ENCODE assay signal across 1 cellular context in the genomic region with DNA sequence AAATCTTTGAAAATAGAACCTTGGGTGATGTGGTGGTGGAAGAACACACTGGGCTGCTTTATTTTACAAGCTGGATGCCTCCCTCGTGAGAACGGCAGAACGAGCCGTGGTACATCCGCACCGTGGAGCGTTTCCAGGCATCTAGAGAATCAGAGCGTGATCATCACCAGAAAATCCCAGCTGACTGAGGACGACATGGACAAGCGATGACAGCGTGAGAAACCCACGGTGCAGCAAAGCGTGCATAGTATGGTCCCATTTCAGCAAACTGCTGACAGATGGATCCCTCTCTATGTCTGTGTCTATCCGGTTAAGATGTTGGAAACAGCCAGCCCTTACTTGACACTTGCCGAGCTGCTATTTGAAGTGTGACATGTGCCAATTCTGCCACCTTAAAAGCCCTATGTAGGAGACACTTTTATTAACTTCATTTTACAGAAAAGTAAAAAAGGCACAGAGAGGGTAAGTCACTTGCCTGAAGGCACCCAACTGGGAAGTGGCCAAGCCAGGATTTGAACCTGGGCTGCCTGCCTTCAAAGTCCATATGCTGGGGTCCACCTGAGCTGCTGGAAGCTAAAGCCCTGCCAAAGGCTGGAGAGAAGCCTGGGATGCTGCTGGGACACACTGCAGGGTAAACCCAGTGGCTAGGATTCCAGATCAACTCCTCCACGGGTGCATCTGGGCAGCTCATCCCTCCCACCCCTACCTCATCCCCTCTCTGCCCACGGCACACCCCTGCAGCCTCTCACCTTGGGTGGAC.
TF ChIP-seq lines count a peak whose summit lies in the region.

No MANE protein-coding gene starts in this region.

TF ChIP-seq in WTC11, 78 proteins besides CTCF, POLR2A, EP300 and RAD21 (continued from another document):
- TF ChIP-seq, protein P1, sequence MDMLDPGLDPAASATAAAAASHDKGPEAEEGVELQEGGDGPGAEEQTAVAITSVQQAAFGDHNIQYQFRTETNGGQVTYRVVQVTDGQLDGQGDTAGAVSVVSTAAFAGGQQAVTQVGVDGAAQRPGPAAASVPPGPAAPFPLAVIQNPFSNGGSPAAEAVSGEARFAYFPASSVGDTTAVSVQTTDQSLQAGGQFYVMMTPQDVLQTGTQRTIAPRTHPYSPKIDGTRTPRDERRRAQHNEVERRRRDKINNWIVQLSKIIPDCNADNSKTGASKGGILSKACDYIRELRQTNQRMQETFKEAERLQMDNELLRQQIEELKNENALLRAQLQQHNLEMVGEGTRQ (CRISPR knock-in tag; IDR thresholded peaks at IDR 0.05): no peak
- TF ChIP-seq ATF6 (CRISPR knock-in tag; IDR thresholded peaks at IDR 0.05): no peak
- TF ChIP-seq HMGA2 (CRISPR knock-in tag; IDR thresholded peaks at IDR 0.05): no peak
- no peak for TF ChIP-seq CREM (CRISPR knock-in tag; IDR thresholded peaks at IDR 0.05)
